Comparison of ENCODE assay signal across 9 cellular contexts in genomic region chr17:44121997-44122824, GRCh38. TPM values are rescaled to one million over a fixed set of nuclear protein-coding genes. Genes with fewer than 3 reads are reported as not detected.
DNase-seq lines count a peak whose midpoint lies in the region; ATAC-seq, FAIRE-seq and TF ChIP-seq lines count a peak whose summit lies in the region.
"Had no signal": no experiment of that assay in that cellular context is flagged by ENCODE, and none has a peak within 500 bp of the region (broad histone marks: within the 10 kb centered on the region; RNA-seq: fewer than 3 reads in every experiment).

No MANE protein-coding gene starts in this region.

- peaks cover 7% of the 10 kb centered on the region for H3K36me3 Mint-ChIP-seq in activated naive CD4-positive, alpha-beta T cell treated with anti-CD3 and anti-CD28 coated beads, Interleukin-2, amount 10 ng/mL, durations not matched to agents 7 days and 5 days

- peak overlapping the region; percentile 94 for H3K27ac ChIP-seq in lower lobe of right lung
- peak overlapping the region; percentile 91 for H3K27ac ChIP-seq in upper lobe of right lung

- H3K9me3 ChIP-seq in lower lobe of right lung (no peaks in the 10 kb centered on the region), upper lobe of right lung (no peaks in the 10 kb centered on the region)

- no peak for FAIRE-seq in GM12891 (lab: Jason Lieb, UNC)

- H3K9me3 Mint-ChIP-seq in activated naive CD4-positive, alpha-beta T cell treated with anti-CD3 and anti-CD28 coated beads, Interleukin-2, amount 10 ng/mL, durations not matched to agents 7 days and 5 days: no peaks in the 10 kb centered on the region

- DNase-seq in activated naive CD4-positive, alpha-beta T cell treated with anti-CD3 and anti-CD28 coated beads, Interleukin-2, amount 10 ng/mL, durations not matched to agents 7 days and 5 days: no peak
- DNase-seq in activated naive CD4-positive, alpha-beta T cell treated with Interleukin-2 at 50 U/mL for 16 hours: no peak
- DNase-seq in astrocyte of the cerebellum (ENCODE audit: low read depth) (no peak), lower lobe of right lung (no peak), upper lobe of right lung (no peak), left lobe of liver (ENCODE audit: low spot score) (no peak), RPMI8226 (no peak), GM12891 (ENCODE audit: insufficient read length, low spot score) (no peak)

- H3K27me3 Mint-ChIP-seq in activated naive CD4-positive, alpha-beta T cell treated with anti-CD3 and anti-CD28 coated beads, Interleukin-2, amount 10 ng/mL, durations not matched to agents 7 days and 5 days: peaks cover 32% of the 10 kb centered on the region

- H3K36me3 ChIP-seq in lower lobe of right lung (peaks cover 3% of the 10 kb centered on the region), upper lobe of right lung (no peaks in the 10 kb centered on the region)

- intact Hi-C loops in lower lobe of right lung (cut with DNase I) (no loop called here), upper lobe of right lung (cut with DNase I) (no loop called here)

- TF ChIP-seq POLR2A in GM12891 (IDR thresholded peaks at IDR 0.05; ENCODE audit: low read depth, low read length): no peak

- H3K27me3 ChIP-seq in lower lobe of right lung (ENCODE audit: low read depth) (no peaks in the 10 kb centered on the region), upper lobe of right lung (no peaks in the 10 kb centered on the region)

- peak overlapping the region; percentile 96 for H3K4me3 Mint-ChIP-seq in activated naive CD4-positive, alpha-beta T cell treated with anti-CD3 and anti-CD28 coated beads, Interleukin-2, amount 10 ng/mL, durations not matched to agents 7 days and 5 days

- in situ Hi-C loops in astrocyte of the cerebellum (cut with HindIII; ENCODE audit: low sequenced_read_pairs): no loop called here

- peak overlapping the region; percentile 89 for H3K27ac Mint-ChIP-seq in activated naive CD4-positive, alpha-beta T cell treated with anti-CD3 and anti-CD28 coated beads, Interleukin-2, amount 10 ng/mL, durations not matched to agents 7 days and 5 days

- H3K4me1 ChIP-seq in lower lobe of right lung (peaks cover 57% of the 10 kb centered on the region), upper lobe of right lung (peaks cover 29% of the 10 kb centered on the region)

- peaks cover 37% of the 10 kb centered on the region for H3K4me1 Mint-ChIP-seq in activated naive CD4-positive, alpha-beta T cell treated with anti-CD3 and anti-CD28 coated beads, Interleukin-2, amount 10 ng/mL, durations not matched to agents 7 days and 5 days

- TF ChIP-seq CTCF in astrocyte of the cerebellum (IDR thresholded peaks at IDR 0.05; ENCODE audit: low read depth, low read length, missing control alignments): no peak
- no peak for TF ChIP-seq CTCF in lower lobe of right lung (IDR thresholded peaks at IDR 0.05)
- no peak for TF ChIP-seq CTCF in upper lobe of right lung (IDR thresholded peaks at IDR 0.05)

- no peak for ATAC-seq in lower lobe of right lung
- no peak for ATAC-seq in upper lobe of right lung
- no peak for ATAC-seq in left lobe of liver

- H3K4me3 ChIP-seq in astrocyte of the cerebellum (ENCODE audit: low read depth, low read length) (peak overlapping the region; percentile 90), lower lobe of right lung (peak overlapping the region; percentile 99), upper lobe of right lung (peak overlapping the region; percentile 99)

- CTCF ChIA-PET in activated naive CD4-positive, alpha-beta T cell treated with anti-CD3 and anti-CD28 coated beads, Interleukin-2, amount 10 ng/mL, durations not matched to agents 7 days and 5 days (lab: Charles Lee): interaction anchor here (1.1 to 1.8 kb wide), 2 partner anchors 9 to 33 kb away, joined by 3 to 4 read pairs; no protein-coding TSS in a partner anchor

TF ChIP-seq in GM12891, 5 proteins besides CTCF, POLR2A, EP300 and RAD21:
- TF ChIP-seq POU2F2 (IDR thresholded peaks at IDR 0.05; ENCODE audit: low read depth, low read length): no peak
- no peak for TF ChIP-seq PAX5 (IDR thresholded peaks at IDR 0.05; ENCODE audit: insufficient read depth, low read length, severe bottlenecking)
- TF ChIP-seq POLR2AphosphoS5 (IDR thresholded peaks at IDR 0.05; ENCODE audit: low read depth, low read length): no peak
- no peak for TF ChIP-seq TAF1 (IDR thresholded peaks at IDR 0.05; ENCODE audit: low read depth, low read length)
- no peak for TF ChIP-seq SPI1 (IDR thresholded peaks at IDR 0.05; ENCODE audit: low read depth, low read length)

RNA-seq across cellular contexts. Expression of gene HDAC5, which starts 1.2 kb away (rescaled TPM):
- total RNA-seq in lower lobe of right lung: 59.2 TPM
- 55.3 TPM for total RNA-seq in upper lobe of right lung
- total RNA-seq in left lobe of liver: 16.8 TPM
- 16.4 TPM for polyA plus RNA-seq in GM12891 (2012; ENCODE audit: low read depth, missing spikeins)

RNA-seq across cellular contexts. Expression of gene HROB, which starts 19.5 kb away (rescaled TPM):
- 0.50 TPM for total RNA-seq in lower lobe of right lung
- 0.35 TPM for total RNA-seq in upper lobe of right lung
- total RNA-seq in left lobe of liver: 0.38 TPM
- 6.7 TPM for polyA plus RNA-seq in GM12891 (2012; ENCODE audit: low read depth, missing spikeins)

RNA-seq across cellular contexts. Expression of gene ASB16, which starts 48.3 kb away (rescaled TPM):
- total RNA-seq in lower lobe of right lung (not detected), upper lobe of right lung (not detected), left lobe of liver (not detected)
- polyA plus RNA-seq in GM12891 (2012; ENCODE audit: low read depth, missing spikeins): 0.83 TPM
- total RNA-seq: renal cortical epithelial cell had no signal

RNA-seq across cellular contexts. Expression of gene G6PC3, which starts 51.7 kb away (rescaled TPM):
- total RNA-seq in lower lobe of right lung (40.1 TPM), upper lobe of right lung (39.7 TPM), left lobe of liver (8.9 TPM)
- polyA plus RNA-seq in GM12891 (2012; ENCODE audit: low read depth, missing spikeins): 40.9 TPM

RNA-seq across cellular contexts. Expression of gene LSM12, which starts 55.7 kb away (rescaled TPM):
- total RNA-seq in lower lobe of right lung (39.1 TPM), upper lobe of right lung (39.8 TPM), left lobe of liver (22.6 TPM)
- polyA plus RNA-seq in GM12891 (2012; ENCODE audit: low read depth, missing spikeins): 33.3 TPM
